In genomic region chr2:47429795-47430194, GRCh38 we compare ENCODE assay signal across 2 cellular contexts.
TF ChIP-seq lines count a peak whose summit lies in the region.

No MANE protein-coding gene starts in this region.

TF ChIP-seq in IMR-90, 13 proteins besides CTCF, POLR2A, EP300 and RAD21:
- no peak for TF ChIP-seq MAFK (IDR thresholded peaks at IDR 0.05; ENCODE audit: low read depth, low read length)
- no peak for TF ChIP-seq NFE2L2 (IDR thresholded peaks at IDR 0.05; ENCODE audit: low read depth, low read length)
- no peak for TF ChIP-seq CEBPB (IDR thresholded peaks at IDR 0.05; ENCODE audit: low read depth, low read length)
- TF ChIP-seq, protein P1, sequence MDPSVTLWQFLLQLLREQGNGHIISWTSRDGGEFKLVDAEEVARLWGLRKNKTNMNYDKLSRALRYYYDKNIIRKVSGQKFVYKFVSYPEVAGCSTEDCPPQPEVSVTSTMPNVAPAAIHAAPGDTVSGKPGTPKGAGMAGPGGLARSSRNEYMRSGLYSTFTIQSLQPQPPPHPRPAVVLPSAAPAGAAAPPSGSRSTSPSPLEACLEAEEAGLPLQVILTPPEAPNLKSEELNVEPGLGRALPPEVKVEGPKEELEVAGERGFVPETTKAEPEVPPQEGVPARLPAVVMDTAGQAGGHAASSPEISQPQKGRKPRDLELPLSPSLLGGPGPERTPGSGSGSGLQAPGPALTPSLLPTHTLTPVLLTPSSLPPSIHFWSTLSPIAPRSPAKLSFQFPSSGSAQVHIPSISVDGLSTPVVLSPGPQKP (IDR thresholded peaks at IDR 0.05; ENCODE audit: borderline replicate concordance, low read depth, low read length), result no peak
- TF ChIP-seq SMC3 (IDR thresholded peaks at IDR 0.05; ENCODE audit: low read depth, low read length), result no peak
- no peak for TF ChIP-seq RFX5 (IDR thresholded peaks at IDR 0.05; ENCODE audit: low read depth, low read length)
- TF ChIP-seq USF2 (IDR thresholded peaks at IDR 0.05; ENCODE audit: low read depth, low read length), result no peak
- TF ChIP-seq MAZ (IDR thresholded peaks at IDR 0.05; ENCODE audit: borderline replicate concordance, low read depth, low read length), result no peak
- no peak for TF ChIP-seq CHD1 (IDR thresholded peaks at IDR 0.05; ENCODE audit: low read depth, low read length)
- TF ChIP-seq BHLHE40 (IDR thresholded peaks at IDR 0.05; ENCODE audit: low read depth, low read length), result no peak
- TF ChIP-seq RCOR1 (IDR thresholded peaks at IDR 0.05; ENCODE audit: insufficient replicate concordance, low read length), result no peak
- TF ChIP-seq FOS (IDR thresholded peaks at IDR 0.05; ENCODE audit: low read depth, low read length), result no peak
- no peak for TF ChIP-seq MXI1 (IDR thresholded peaks at IDR 0.05; ENCODE audit: borderline replicate concordance, low read depth, low read length)

TF ChIP-seq in K562, 482 proteins besides CTCF, POLR2A, EP300 and RAD21:
- TF ChIP-seq, protein P2, sequence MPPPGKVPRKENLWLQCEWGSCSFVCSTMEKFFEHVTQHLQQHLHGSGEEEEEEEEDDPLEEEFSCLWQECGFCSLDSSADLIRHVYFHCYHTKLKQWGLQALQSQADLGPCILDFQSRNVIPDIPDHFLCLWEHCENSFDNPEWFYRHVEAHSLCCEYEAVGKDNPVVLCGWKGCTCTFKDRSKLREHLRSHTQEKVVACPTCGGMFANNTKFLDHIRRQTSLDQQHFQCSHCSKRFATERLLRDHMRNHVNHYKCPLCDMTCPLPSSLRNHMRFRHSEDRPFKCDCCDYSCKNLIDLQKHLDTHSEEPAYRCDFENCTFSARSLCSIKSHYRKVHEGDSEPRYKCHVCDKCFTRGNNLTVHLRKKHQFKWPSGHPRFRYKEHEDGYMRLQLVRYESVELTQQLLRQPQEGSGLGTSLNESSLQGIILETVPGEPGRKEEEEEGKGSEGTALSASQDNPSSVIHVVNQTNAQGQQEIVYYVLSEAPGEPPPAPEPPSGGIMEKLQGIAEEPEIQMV (tag; conservative IDR thresholded peaks at IDR 0.05; ENCODE audit: low read depth), result no peak
- TF ChIP-seq DDX20 (tag; IDR thresholded peaks at IDR 0.05; ENCODE audit: low read depth) (no peak), RBBP5 (IDR thresholded peaks at IDR 0.05; ENCODE audit: borderline replicate concordance, insufficient read depth, low read length, poor library complexity, severe bottlenecking) (no peak), MNT (conservative IDR thresholded peaks at IDR 0.05) (no peak), ZNF583 (CRISPR knock-in tag; IDR thresholded peaks at IDR 0.05) (no peak), SETDB1 (IDR thresholded peaks at IDR 0.05; ENCODE audit: low read length) (no peak), MYC (IDR thresholded peaks at IDR 0.05; ENCODE audit: low read depth, low read length) (no peak), MYC (CRISPR knock-in tag; IDR thresholded peaks at IDR 0.05; ENCODE audit: borderline replicate concordance, low read depth) (no peak), GABPB1 (CRISPR knock-in tag; IDR thresholded peaks at IDR 0.05) (no peak), ZNF384 (IDR thresholded peaks at IDR 0.05; ENCODE audit: low read depth, low read length) (no peak), HOMEZ (CRISPR knock-in tag; IDR thresholded peaks at IDR 0.05) (no peak), ZNF76 (CRISPR knock-in tag; IDR thresholded peaks at IDR 0.05; ENCODE audit: borderline replicate concordance) (no peak), TRIM28 (IDR thresholded peaks at IDR 0.05) (no peak)
- TF ChIP-seq, protein P3, sequence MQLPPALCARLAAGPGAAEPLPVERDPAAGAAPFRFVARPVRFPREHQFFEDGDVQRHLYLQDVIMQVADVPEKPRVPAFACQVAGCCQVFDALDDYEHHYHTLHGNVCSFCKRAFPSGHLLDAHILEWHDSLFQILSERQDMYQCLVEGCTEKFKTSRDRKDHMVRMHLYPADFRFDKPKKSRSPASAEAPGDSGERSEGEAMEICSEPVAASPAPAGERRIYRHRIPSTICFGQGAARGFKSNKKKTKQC (CRISPR knock-in tag; IDR thresholded peaks at IDR 0.05), result no peak
- TF ChIP-seq, protein P4, sequence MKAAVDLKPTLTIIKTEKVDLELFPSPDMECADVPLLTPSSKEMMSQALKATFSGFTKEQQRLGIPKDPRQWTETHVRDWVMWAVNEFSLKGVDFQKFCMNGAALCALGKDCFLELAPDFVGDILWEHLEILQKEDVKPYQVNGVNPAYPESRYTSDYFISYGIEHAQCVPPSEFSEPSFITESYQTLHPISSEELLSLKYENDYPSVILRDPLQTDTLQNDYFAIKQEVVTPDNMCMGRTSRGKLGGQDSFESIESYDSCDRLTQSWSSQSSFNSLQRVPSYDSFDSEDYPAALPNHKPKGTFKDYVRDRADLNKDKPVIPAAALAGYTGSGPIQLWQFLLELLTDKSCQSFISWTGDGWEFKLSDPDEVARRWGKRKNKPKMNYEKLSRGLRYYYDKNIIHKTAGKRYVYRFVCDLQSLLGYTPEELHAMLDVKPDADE (conservative IDR thresholded peaks at IDR 0.05; ENCODE audit: control insufficient read depth, low read depth, low read length), result no peak
TF ChIP-seq in K562: peak in this region for 0.
